In the genomic region with DNA sequence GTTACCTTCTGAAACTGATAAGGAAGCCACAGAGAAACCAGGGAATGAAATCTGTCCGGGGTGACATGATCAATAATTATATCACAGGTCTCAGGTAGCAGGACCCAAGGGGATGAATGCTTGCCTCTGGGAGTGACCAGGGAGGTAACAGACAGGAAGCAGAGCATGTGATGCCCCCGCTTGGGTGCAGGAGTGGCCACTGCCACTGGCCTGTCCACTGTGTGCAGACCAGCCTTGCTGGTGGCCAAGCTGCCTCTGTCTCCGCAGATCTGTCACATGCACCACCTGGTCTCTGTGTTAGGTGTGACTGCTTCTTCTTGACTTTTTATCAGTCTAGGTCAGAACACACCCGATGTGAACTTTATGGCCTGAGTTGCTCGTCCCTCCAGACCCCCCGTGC, we compare ENCODE assay signal across 16 cellular contexts.
A peak's percentile ranks its signal among the peaks of the same experiment; 100 is the strongest.
DNase-seq lines count a peak whose midpoint lies in the region; ATAC-seq and TF ChIP-seq lines count a peak whose summit lies in the region.
"Had no signal": no experiment of that assay in that cellular context is flagged by ENCODE, and none has a peak within 500 bp of the region (broad histone marks: within the 10 kb centered on the region; RNA-seq: fewer than 3 reads in every experiment).

No MANE protein-coding gene starts in this region.

- TF ChIP-seq CTCF in left lung (IDR thresholded peaks at IDR 0.05) (no peak), spleen (IDR thresholded peaks at IDR 0.05 in 8 of 11, conservative IDR thresholded peaks at IDR 0.05 in 3 of 11) (no peak)

- H3K27ac ChIP-seq in left lung, result no peak overlapping the region
- H3K27ac ChIP-seq in spleen, result no peak overlapping the region
- H3K27ac ChIP-seq: 22Rv1, A549, C4-2B, GM23248, HL-60 had no signal

- H3K9me3 ChIP-seq in left lung (no peaks in the 10 kb centered on the region), spleen (no peaks in the 10 kb centered on the region)
- H3K9me3 ChIP-seq: A549, Caco-2, HAP-1 had no signal

- H3K27me3 ChIP-seq in left lung (no peaks in the 10 kb centered on the region), spleen (replicated peaks in 1 of 7) (no peaks in the 10 kb centered on the region)

- intact Hi-C loops in left lung (cut with DNase I), result no loop called here
- intact Hi-C loops in spleen (cut with DNase I; ENCODE audit: low total_unique reads), result no loop called here

- peak; percentile 36 for DNase-seq in activated effector memory CD4-positive, alpha-beta T cell treated with anti-CD3 and anti-CD28 coated beads, Interleukin-2, amount 50 U/mL, for 16 hours
- DNase-seq in activated effector memory CD4-positive, alpha-beta T cell treated with Interleukin-2 at 50 U/mL for 16 hours, result no peak
- peak; percentile 17 to 22 for DNase-seq in left lung
- DNase-seq in spleen, result peak; percentile 32
- DNase-seq: AML-193; Caco-2; CD4-positive, alpha-beta T cell; GM23248 had no signal

- 83 to 95% (median 94%) methylated on average over 5 to 6 of the region's 6 CpGs for WGBS in spleen, 5 donors

- ATAC-seq in left lung (no peak), HG03159 (IDR thresholded peaks at IDR 0.05; ENCODE audit: unreplicated experiment) (no peak), GM21526 (IDR thresholded peaks at IDR 0.05; ENCODE audit: low FRiP score, unreplicated experiment) (no peak), HG03378 (IDR thresholded peaks at IDR 0.05; ENCODE audit: unreplicated experiment) (no peak)
- ATAC-seq: A549 had no signal

- H3K4me3 ChIP-seq in left lung, result no peak overlapping the region
- no peak overlapping the region for H3K4me3 ChIP-seq in spleen
- H3K4me3 ChIP-seq: A549, GM23248, HAP-1 had no signal

- H3K36me3 ChIP-seq in left lung (no peaks in the 10 kb centered on the region), spleen (peaks cover 0 to 27% (median 0%) of the 10 kb centered on the region in 6 donors)
- H3K36me3 ChIP-seq: HAP-1 had no signal

- H3K4me1 ChIP-seq in left lung (no peaks in the 10 kb centered on the region), spleen (no peaks in the 10 kb centered on the region)
- H3K4me1 ChIP-seq: A549, Caco-2, HAP-1 had no signal

- no peak for TF ChIP-seq POLR2A in spleen (IDR thresholded peaks at IDR 0.05)
